12 cellular contexts compared by ENCODE assay signal in genomic region chr10:86363833-86364511, GRCh38. TPM values are rescaled to one million over a fixed set of nuclear protein-coding genes. Genes with fewer than 3 reads are reported as not detected.
DNase-seq lines count a peak whose midpoint lies in the region; ATAC-seq and TF ChIP-seq lines count a peak whose summit lies in the region.
"Had no signal": no experiment of that assay in that cellular context is flagged by ENCODE, and none has a peak within 500 bp of the region (broad histone marks: within the 10 kb centered on the region; RNA-seq: fewer than 3 reads in every experiment).

No MANE protein-coding gene starts in this region.

- H4K91ac ChIP-seq in mesenchymal stem cell (ENCODE audit: low read length) = no peak overlapping the region

- peak overlapping the region in 1 of 2 experiments; percentile 86 for H3K23ac ChIP-seq in mesenchymal stem cell (ENCODE audit: low read length in 2 of 2)

- ATAC-seq in Right ventricle myocardium superior (ENCODE audit: poor library complexity) = no peak
- no peak for ATAC-seq in left ventricle myocardium superior
- ATAC-seq in GM18519 (IDR thresholded peaks at IDR 0.05; ENCODE audit: low FRiP score, unreplicated experiment) = no peak

- peaks cover 53 to 70% of the 10 kb centered on the region in 2 experiments for H3K27me3 ChIP-seq in mesenchymal stem cell (ENCODE audit: control insufficient read depth in 1 of 2, insufficient read depth in 1 of 2, low read length in 2 of 2)
- H3K27me3 ChIP-seq in tibial artery = peaks cover 0 to 32% of the 10 kb centered on the region in 2 donors

- H2AFZ ChIP-seq in mesenchymal stem cell (ENCODE audit: low read depth, low read length) = no peak overlapping the region
- H2AFZ ChIP-seq: PC-9 had no signal

- H2BK120ac ChIP-seq in mesenchymal stem cell (ENCODE audit: low read depth, low read length) = no peak overlapping the region

- no peaks in the 10 kb centered on the region for H3K9me3 ChIP-seq in mesenchymal stem cell (ENCODE audit: control insufficient read depth, low read length)
- H3K9me3 ChIP-seq in tibial artery = no peaks in the 10 kb centered on the region

- H3K14ac ChIP-seq in mesenchymal stem cell (ENCODE audit: low read length in 2 of 2) = no peak overlapping the region

- H3K27ac ChIP-seq in angular gyrus (ENCODE audit: low read depth, low read length) = peak overlapping the region; percentile 38
- H3K27ac ChIP-seq in mesenchymal stem cell (ENCODE audit: low read length, poor library complexity, severe bottlenecking) = no peak overlapping the region
- H3K27ac ChIP-seq in tibial artery = no peak overlapping the region
- H3K27ac ChIP-seq: PC-9 had no signal

- no peak overlapping the region for H3K18ac ChIP-seq in mesenchymal stem cell (ENCODE audit: low read depth in 1 of 2, low read length in 2 of 2)

- 40% methylated on average over 30 of the region's 30 CpGs for WGBS in mesenchymal stem cell

- H2AK5ac ChIP-seq in mesenchymal stem cell (ENCODE audit: low read length, severe bottlenecking) = no peak overlapping the region

- H3K36me3 ChIP-seq in mesenchymal stem cell (ENCODE audit: control insufficient read depth in 1 of 2, insufficient read depth in 2 of 2, low read depth in 1 of 2, low read length in 2 of 2) (no peaks in the 10 kb centered on the region), tibial artery (no peaks in the 10 kb centered on the region)

- H2BK5ac ChIP-seq in mesenchymal stem cell (ENCODE audit: low read depth, low read length, poor library complexity, severe bottlenecking) = no peak overlapping the region

- no peak overlapping the region for H3K4ac ChIP-seq in mesenchymal stem cell (ENCODE audit: low read depth in 1 of 2, low read length in 2 of 2)

- no peaks in the 10 kb centered on the region for H3K79me1 ChIP-seq in mesenchymal stem cell (replicated peaks; ENCODE audit: low read length, poor library complexity, severe bottlenecking)

- no peak overlapping the region for H4K8ac ChIP-seq in mesenchymal stem cell (ENCODE audit: low read length)

- intact Hi-C loops in Right ventricle myocardium superior (cut with DNase I) = no loop called here
- intact Hi-C loops in left ventricle myocardium superior (cut with micrococcal nuclease) = no loop called here
- intact Hi-C loops in tibial artery (cut with DNase I; ENCODE audit: low total_unique reads) = no loop called here

- no peak overlapping the region for H2BK12ac ChIP-seq in mesenchymal stem cell (ENCODE audit: low read length in 2 of 2)

- no peak overlapping the region for H3K4me3 ChIP-seq in mesenchymal stem cell (ENCODE audit: insufficient read depth in 1 of 2, low read depth in 1 of 2, low read length in 2 of 2)
- H3K4me3 ChIP-seq in tibial artery = no peak overlapping the region
- H3K4me3 ChIP-seq: PC-9 had no signal

- H3K4me2 ChIP-seq in mesenchymal stem cell (ENCODE audit: low read length, poor library complexity, severe bottlenecking) = peak overlapping the region; percentile 1
- H3K4me2 ChIP-seq: PC-9 had no signal

- H3K9ac ChIP-seq in mesenchymal stem cell (ENCODE audit: low read length) = no peak overlapping the region

- no peak overlapping the region for H2BK15ac ChIP-seq in mesenchymal stem cell (ENCODE audit: low read depth, poor library complexity, severe bottlenecking)

- H3K4me1 ChIP-seq in mesenchymal stem cell (ENCODE audit: control insufficient read depth, insufficient read depth, low read depth, low read length) (peaks cover 39% of the 10 kb centered on the region), tibial artery (peaks cover 0 to 40% (median 26%) of the 10 kb centered on the region in 4 donors)

- TF ChIP-seq CTCF in tibial artery (IDR thresholded peaks at IDR 0.05) = no peak

- peak; percentile 35 for DNase-seq in Right ventricle myocardium superior
- no peak for DNase-seq in left ventricle myocardium superior
- DNase-seq in mesenchymal stem cell = no peak
- peak; percentile 18 to 54 for DNase-seq in tibial artery
- no peak for DNase-seq in CD1c-positive myeloid dendritic cell (ENCODE audit: extremely low spot score)
- DNase-seq in NCI-H1092 (lab: John Stamatoyannopoulos, UW) = no peak
- DNase-seq: activated gamma-delta T cell treated with Interleukin-2 at 50 U/mL for 16 hours, immature natural killer cell had no signal

RNA-seq across cellular contexts. Expression of gene GRID1, which starts 2.6 kb away (rescaled TPM):
- total RNA-seq in Right ventricle myocardium superior (1.1 TPM), left ventricle myocardium superior (2.4 TPM)
- 0.23 TPM for polyA plus RNA-seq in mesenchymal stem cell (2013, experiment 1 of 2)
- 0.29 TPM for polyA plus RNA-seq in mesenchymal stem cell (2013, experiment 2 of 2)
- total RNA-seq: PC-9, pulmonary artery endothelial cell had no signal
- polyA plus RNA-seq: immature natural killer cell had no signal

Comparison
In these comparisons a context has a peak if more than half of its experiments do, and no peak if none do; other contexts are left out.
1. DNase-seq: peak in Right ventricle myocardium superior (single experiment) and tibial artery (2 of 2); none in left ventricle myocardium superior (single experiment), mesenchymal stem cell (single experiment), CD1c-positive myeloid dendritic cell (single experiment) and NCI-H1092 (single experiment).